ENCODE assay signal across 8 cellular contexts in the genomic region with DNA sequence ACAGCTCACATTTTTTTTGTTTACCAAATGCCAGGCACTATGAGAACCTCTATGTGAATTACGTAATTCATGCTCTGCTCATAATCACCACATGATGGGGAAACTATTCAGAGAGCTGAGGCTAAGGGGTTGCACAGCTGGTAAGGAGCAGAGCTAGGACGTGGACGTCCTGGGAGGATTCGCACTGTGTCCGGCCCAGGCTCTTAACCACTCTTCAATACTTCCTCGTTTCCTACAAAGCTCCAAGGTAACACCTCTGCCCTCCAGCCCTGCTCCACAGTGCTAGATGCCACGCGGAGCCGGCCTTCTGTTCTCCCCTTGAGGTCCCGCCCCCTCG. TPM values are rescaled to one million over a fixed set of nuclear protein-coding genes. Genes with fewer than 3 reads are reported as not detected.
DNase-seq lines count a peak whose midpoint lies in the region; ATAC-seq, FAIRE-seq and TF ChIP-seq lines count a peak whose summit lies in the region.

No MANE protein-coding gene starts in this region.

- H3K27me3 Mint-ChIP-seq in activated T-cell treated with anti-CD3 and anti-CD28 coated beads, Interleukin-2, amount 50 U/mL, for 24 hours = no peaks in the 10 kb centered on the region
- no peaks in the 10 kb centered on the region for H3K27me3 Mint-ChIP-seq in activated naive CD8-positive, alpha-beta T cell

- no peak for DNase-seq in activated T-cell treated with anti-CD3 and anti-CD28 coated beads, Interleukin-2, amount 50 U/mL, for 24 hours
- no peak for DNase-seq in activated T-cell treated with anti-CD3 and anti-CD28 coated beads, Interleukin-2, amount 50 U/mL, for 1 hour
- DNase-seq in kidney = no peak
- DNase-seq in Ammon's horn (ENCODE audit: low spot score) = no peak

- H3K27me3 ChIP-seq in thymus (ENCODE audit: control insufficient read depth, insufficient read depth) = no peaks in the 10 kb centered on the region

- ATAC-seq in GM21737 (IDR thresholded peaks at IDR 0.05; ENCODE audit: unreplicated experiment) (no peak), GM19395 (IDR thresholded peaks at IDR 0.05; ENCODE audit: unreplicated experiment) (no peak)

- H3K36me3 Mint-ChIP-seq in activated T-cell treated with anti-CD3 and anti-CD28 coated beads, Interleukin-2, amount 50 U/mL, for 24 hours (ENCODE audit: low read depth) = peaks cover 91% of the 10 kb centered on the region
- H3K36me3 Mint-ChIP-seq in activated naive CD8-positive, alpha-beta T cell = peaks cover 9% of the 10 kb centered on the region

- H3K27ac ChIP-seq in kidney (ENCODE audit: low read depth in 2 of 2, low read length in 2 of 2) (peak overlapping the region; percentile 57 to 75), thymus (ENCODE audit: low read depth) (peak overlapping the region; percentile 48)

- H3K4me1 Mint-ChIP-seq in activated T-cell treated with anti-CD3 and anti-CD28 coated beads, Interleukin-2, amount 50 U/mL, for 24 hours (ENCODE audit: low read depth) = peaks cover 45% of the 10 kb centered on the region
- peaks cover 27% of the 10 kb centered on the region for H3K4me1 Mint-ChIP-seq in activated naive CD8-positive, alpha-beta T cell (ENCODE audit: low read depth)

- peak overlapping the region; percentile 64 for H3K4me3 Mint-ChIP-seq in activated T-cell treated with anti-CD3 and anti-CD28 coated beads, Interleukin-2, amount 50 U/mL, for 24 hours
- H3K4me3 Mint-ChIP-seq in activated naive CD8-positive, alpha-beta T cell = peak overlapping the region; percentile 80

- 27% methylated on average over 11 of the region's 11 CpGs for WGBS in thymus

- H3K4me1 ChIP-seq in kidney (ENCODE audit: control insufficient read depth in 1 of 2, insufficient read depth in 1 of 2, low read depth in 1 of 2, low read length in 2 of 2) (peaks cover 3 to 4% of the 10 kb centered on the region in 2 donors), thymus (ENCODE audit: control insufficient read depth, insufficient read depth, low read length) (no peaks in the 10 kb centered on the region)

- H3K36me3 ChIP-seq in kidney (ENCODE audit: control insufficient read depth in 1 of 2, insufficient read depth in 2 of 2, low read length in 2 of 2) (no peaks in the 10 kb centered on the region), thymus (ENCODE audit: control insufficient read depth, insufficient read depth) (peaks cover 51% of the 10 kb centered on the region)

- H3K4me3 ChIP-seq in kidney (ENCODE audit: low read length in 2 of 2) = peak overlapping the region; percentile 49 to 59
- peak overlapping the region; percentile 72 for H3K4me3 ChIP-seq in thymus (ENCODE audit: low read length)

- intact Hi-C loops in kidney (cut with DNase I) = no loop called here

- no peaks in the 10 kb centered on the region for H3K9me3 Mint-ChIP-seq in activated T-cell treated with anti-CD3 and anti-CD28 coated beads, Interleukin-2, amount 50 U/mL, for 24 hours
- H3K9me3 Mint-ChIP-seq in activated naive CD8-positive, alpha-beta T cell (ENCODE audit: low read depth) = no peaks in the 10 kb centered on the region

- no peak overlapping the region for H3K9ac ChIP-seq in kidney (ENCODE audit: low read length in 2 of 2)

- no peak for TF ChIP-seq CTCF in kidney (IDR thresholded peaks at IDR 0.05; ENCODE audit: borderline replicate concordance, extremely low read depth, insufficient read depth)

- FAIRE-seq in kidney (lab: Jason Lieb, UNC) = no peak

- peak overlapping the region; percentile 87 for H3K27ac Mint-ChIP-seq in activated T-cell treated with anti-CD3 and anti-CD28 coated beads, Interleukin-2, amount 50 U/mL, for 24 hours
- peak overlapping the region; percentile 83 for H3K27ac Mint-ChIP-seq in activated naive CD8-positive, alpha-beta T cell

- no peaks in the 10 kb centered on the region for H3K9me3 ChIP-seq in kidney (ENCODE audit: control insufficient read depth in 1 of 2, low read length in 2 of 2)
- H3K9me3 ChIP-seq in thymus (ENCODE audit: control insufficient read depth) = no peaks in the 10 kb centered on the region

RNA-seq across cellular contexts. Expression of a gene that starts 8.7 kb away (rescaled TPM):
- total RNA-seq in kidney = 17.4 TPM
- polyA plus RNA-seq in kidney (ENCODE audit: insufficient read depth, low read depth, low replicate concordance) (6.9 TPM), thymus (32.6 TPM)

RNA-seq across cellular contexts. Expression of a gene that starts 25.6 kb away (rescaled TPM):
- 38.3 TPM for total RNA-seq in kidney
- 17.1 TPM for polyA plus RNA-seq in kidney (ENCODE audit: insufficient read depth, low read depth, low replicate concordance)
- 24.2 TPM for polyA plus RNA-seq in thymus

RNA-seq across cellular contexts. Expression of a gene that starts 58.3 kb away (rescaled TPM):
- 10.9 TPM for total RNA-seq in kidney
- polyA plus RNA-seq in kidney (ENCODE audit: insufficient read depth, low read depth, low replicate concordance) (3.1 TPM), thymus (21.7 TPM)
